Comparison of ENCODE assay signal across 8 cellular contexts in the genomic region with DNA sequence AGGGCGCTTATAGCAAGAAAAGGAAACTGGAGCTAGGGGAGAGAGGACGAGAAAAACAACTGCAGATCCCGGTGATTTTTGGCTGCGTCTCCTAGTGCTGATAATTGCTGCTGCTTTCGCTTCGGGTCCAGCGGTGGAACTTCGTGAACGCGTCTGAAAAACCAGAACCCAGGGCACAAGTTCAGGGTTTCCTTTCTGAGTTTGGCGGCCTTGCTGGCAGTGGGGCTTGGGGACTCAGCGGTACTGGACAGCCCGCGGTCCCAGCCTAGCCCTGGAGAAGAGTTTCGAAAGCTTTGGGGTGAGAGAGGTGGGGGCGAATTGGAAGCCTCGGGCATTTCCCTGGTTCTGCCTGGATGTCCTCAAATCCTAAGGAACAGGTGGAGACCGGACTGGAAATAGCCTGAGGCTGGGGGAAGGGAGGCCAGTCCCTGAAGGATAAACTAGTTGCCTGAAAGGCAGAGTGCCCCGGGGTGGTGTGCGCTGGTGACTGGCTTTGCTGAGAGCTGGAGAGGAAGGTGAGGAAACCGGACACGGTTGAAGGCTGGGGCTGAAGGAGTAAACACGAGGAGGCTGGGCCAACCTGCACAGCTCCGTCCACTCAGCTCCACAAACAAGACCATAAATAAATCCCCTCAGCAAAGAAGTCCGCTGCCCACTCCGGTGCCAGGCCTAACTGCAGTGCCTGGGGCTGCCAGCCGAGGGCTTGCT. TPM values are rescaled to one million over a fixed set of nuclear protein-coding genes. Genes with fewer than 3 reads are reported as not detected.
A peak's percentile ranks its signal among the peaks of the same experiment; 100 is the strongest.
DNase-seq lines count a peak whose midpoint lies in the region; ATAC-seq and TF ChIP-seq lines count a peak whose summit lies in the region.

No MANE protein-coding gene starts in this region.

- no peaks in the 10 kb centered on the region for H3K36me3 ChIP-seq in SJSA1

- peak overlapping the region; percentile 52 for H3K4me3 ChIP-seq in SJSA1
- H3K4me3 ChIP-seq in coronary artery, result peak overlapping the region; percentile 88

- DNase-seq in COR-L47 (lab: John Stamatoyannopoulos, UW) (peak; percentile 50), SJSA1 (ENCODE audit: low read depth in 1 of 2, low spot score in 2 of 2) (peak in 1 of 2 experiments; percentile 75), coronary artery (ENCODE audit: low spot score) (peak; percentile 92), left kidney (ENCODE audit: low read depth, low spot score) (peak; percentile 78), pons (ENCODE audit: low spot score) (no peak)
- peak; percentile 10 for DNase-seq in stimulated activated CD4-positive, alpha-beta T cell treated with anti-CD3 and anti-CD28 coated beads, Interleukin-4, amount 100 ng/mL, for 1 hour

- no peak for TF ChIP-seq CTCF in coronary artery (IDR thresholded peaks at IDR 0.05)

- ATAC-seq in HG02678 (IDR thresholded peaks at IDR 0.05; ENCODE audit: unreplicated experiment) (peak; percentile 2), GM19023 (IDR thresholded peaks at IDR 0.05; ENCODE audit: unreplicated experiment) (no peak)

- no peaks in the 10 kb centered on the region for H3K9me3 ChIP-seq in SJSA1 (replicated peaks)

- no peak overlapping the region; the same call in 1 of the 2 replicates for H3K27ac ChIP-seq in SJSA1
- peak overlapping the region; percentile 87 to 90 for H3K27ac ChIP-seq in coronary artery

- no peaks in the 10 kb centered on the region for H3K27me3 ChIP-seq in SJSA1 (replicated peaks)

- peaks cover 50% of the 10 kb centered on the region for H3K4me1 ChIP-seq in SJSA1 (replicated peaks)

RNA-seq across cellular contexts. Expression of a gene that starts 0.9 kb away (rescaled TPM):
- total RNA-seq in SJSA1 (2014; rRNA removed; shearing (Covaris generic)), result 17.7 and 21.3 TPM in 2 replicates
